In genomic region chr13:97559981-97560380, GRCh38 we compare ENCODE assay signal across 16 cellular contexts.
"Had no signal": no experiment of that assay in that cellular context is flagged by ENCODE, and none has a peak within 500 bp of the region (broad histone marks: within the 10 kb centered on the region; RNA-seq: fewer than 3 reads in every experiment).

No MANE protein-coding gene starts in this region.

- DNase-seq: dorsolateral prefrontal cortex; effector CD4-positive, alpha-beta T cell; head of caudate nucleus; left ventricle myocardium superior; lower lobe of right lung; naive thymus-derived CD8-positive, alpha-beta T cell; nephron progenitor cell; nucleus accumbens; stimulated activated CD4-positive, alpha-beta T cell treated with anti-CD3 and anti-CD28 coated beads, Interleukin-12 subunit alpha, Interleukin-12 subunit beta, amount 100 ng/mL, for 4 hours; stimulated activated CD4-positive, alpha-beta T cell treated with anti-CD3 and anti-CD28 coated beads, Interleukin-1b, Interleukin-23, amount 100 ng/mL, for 48 hours; stimulated activated CD4-positive, alpha-beta T cell treated with anti-CD3 and anti-CD28 coated beads, Interleukin-4, amount 100 ng/mL, for 1 hour; stimulated activated CD8-positive, alpha-beta memory T cell treated with anti-CD3 and anti-CD28 coated beads, Interleukin-4, amount 100 ng/mL, for 48 hours; stimulated activated naive CD4-positive, alpha-beta T cell; stimulated activated naive CD8-positive, alpha-beta T cell treated with anti-CD3 and anti-CD28 coated beads, Interleukin-15, amount 100 ng/mL, for 72 hours; tibial artery; upper lobe of left lung had no signal
